8 cellular contexts compared by ENCODE assay signal in genomic region chr22:20524004-20524481, GRCh38. TPM values are rescaled to one million over a fixed set of nuclear protein-coding genes. Genes with fewer than 3 reads are reported as not detected.
DNase-seq lines count a peak whose midpoint lies in the region; ATAC-seq and TF ChIP-seq lines count a peak whose summit lies in the region.

No MANE protein-coding gene starts in this region.

- H3K27ac ChIP-seq in transverse colon = peak overlapping the region in 3 of 4 donors; percentile 16 to 23 (median 21)

- H3K27me3 Mint-ChIP-seq in activated naive CD4-positive, alpha-beta T cell treated with anti-CD3 and anti-CD28 coated beads, Interleukin-2, amount 10 ng/mL, durations not matched to agents 7 days and 5 days = no peaks in the 10 kb centered on the region

- TF ChIP-seq CTCF in transverse colon (IDR thresholded peaks at IDR 0.05) = no peak

- TF ChIP-seq EP300 in transverse colon (IDR thresholded peaks at IDR 0.05; ENCODE audit: low read depth) = no peak

- no peaks in the 10 kb centered on the region for H3K27me3 ChIP-seq in transverse colon

- no peak overlapping the region for H3K4me3 ChIP-seq in transverse colon

- H3K9me3 Mint-ChIP-seq in activated naive CD4-positive, alpha-beta T cell treated with anti-CD3 and anti-CD28 coated beads, Interleukin-2, amount 10 ng/mL, durations not matched to agents 7 days and 5 days = no peaks in the 10 kb centered on the region

- H3K36me3 ChIP-seq in transverse colon = peaks cover 0 to 7% (median 0%) of the 10 kb centered on the region in 4 donors

- no peak for TF ChIP-seq POLR2A in transverse colon (IDR thresholded peaks at IDR 0.05)

- intact Hi-C loops in transverse colon (cut with DNase I; ENCODE audit: low total_unique reads) = no loop called here

- ATAC-seq in GM21367 (IDR thresholded peaks at IDR 0.05; ENCODE audit: unreplicated experiment) (no peak), HG02623 (IDR thresholded peaks at IDR 0.05; ENCODE audit: unreplicated experiment) (no peak), HG03521 (IDR thresholded peaks at IDR 0.05; ENCODE audit: unreplicated experiment) (no peak)

- no peaks in the 10 kb centered on the region for H3K9me3 ChIP-seq in transverse colon

- DNase-seq in activated naive CD4-positive, alpha-beta T cell treated with anti-CD3 and anti-CD28 coated beads, Interleukin-2, amount 10 ng/mL, durations not matched to agents 7 days and 5 days = peak; percentile 34
- no peak for DNase-seq in activated naive CD4-positive, alpha-beta T cell treated with anti-CD3 and anti-CD28 coated beads, Interleukin-2, amount 50 U/mL, for 16 hours
- DNase-seq in SW480 (ENCODE audit: low spot score) = peak; percentile 58
- peak; percentile 93 for DNase-seq in glomerular visceral epithelial cell (ENCODE audit: extremely low spot score)
- no peak for DNase-seq in transverse colon

- no peak overlapping the region for H3K4me3 Mint-ChIP-seq in activated naive CD4-positive, alpha-beta T cell treated with anti-CD3 and anti-CD28 coated beads, Interleukin-2, amount 10 ng/mL, durations not matched to agents 7 days and 5 days

- peaks cover 13 to 36% (median 21%) of the 10 kb centered on the region in 4 donors for H3K4me1 ChIP-seq in transverse colon

- in situ Hi-C loops in transverse colon (cut with MboI; ENCODE audit: low pct_ligation_motif_present in 1 of 4, low pct_unique_long_range_greater_than_20kb in 1 of 4, low sequenced_read_pairs in 3 of 4) = no loop called here

- CTCF ChIA-PET in activated naive CD4-positive, alpha-beta T cell treated with anti-CD3 and anti-CD28 coated beads, Interleukin-2, amount 10 ng/mL, durations not matched to agents 7 days and 5 days (lab: Charles Lee) = interaction anchor here (1.0 to 1.8 kb wide), 2 partner anchors 26 to 40 kb away, joined by 3 to 5 read pairs; no protein-coding TSS in a partner anchor

- H3K4me1 Mint-ChIP-seq in activated naive CD4-positive, alpha-beta T cell treated with anti-CD3 and anti-CD28 coated beads, Interleukin-2, amount 10 ng/mL, durations not matched to agents 7 days and 5 days = peaks cover 59% of the 10 kb centered on the region

- peak overlapping the region; percentile 43 for H3K27ac Mint-ChIP-seq in activated naive CD4-positive, alpha-beta T cell treated with anti-CD3 and anti-CD28 coated beads, Interleukin-2, amount 10 ng/mL, durations not matched to agents 7 days and 5 days

- peaks cover 43% of the 10 kb centered on the region for H3K36me3 Mint-ChIP-seq in activated naive CD4-positive, alpha-beta T cell treated with anti-CD3 and anti-CD28 coated beads, Interleukin-2, amount 10 ng/mL, durations not matched to agents 7 days and 5 days

- WGBS in transverse colon (ENCODE audit: low coverage in 1 of 2), 2 donors = 0 to 3% methylated on average over 1 of the region's 1 CpG

RNA-seq across cellular contexts. Expression of gene MED15, which starts 16.6 kb away (rescaled TPM):
- 100 to 1,000 TPM in 2 of 4 donors, 10 to 100 TPM in 2; 70.3 to 211 (median 116) TPM for total RNA-seq in transverse colon

RNA-seq across cellular contexts. Expression of gene KLHL22, which starts 28.4 kb away (rescaled TPM):
- total RNA-seq in transverse colon = 10 to 100 TPM; 12.7 to 75.9 (median 16.9) TPM

Comparison
In these comparisons a context has a peak if more than half of its experiments do, and no peak if none do; other contexts are left out.
1. DNase-seq: peak in activated naive CD4-positive, alpha-beta T cell treated with anti-CD3 and anti-CD28 coated beads, Interleukin-2, amount 10 ng/mL, durations not matched to agents 7 days and 5 days (single experiment), SW480 (single experiment) and glomerular visceral epithelial cell (single experiment); none in activated naive CD4-positive, alpha-beta T cell treated with anti-CD3 and anti-CD28 coated beads, Interleukin-2, amount 50 U/mL, for 16 hours (single experiment) and transverse colon (single experiment).